ENCODE assay signal across 9 cellular contexts in the genomic region with DNA sequence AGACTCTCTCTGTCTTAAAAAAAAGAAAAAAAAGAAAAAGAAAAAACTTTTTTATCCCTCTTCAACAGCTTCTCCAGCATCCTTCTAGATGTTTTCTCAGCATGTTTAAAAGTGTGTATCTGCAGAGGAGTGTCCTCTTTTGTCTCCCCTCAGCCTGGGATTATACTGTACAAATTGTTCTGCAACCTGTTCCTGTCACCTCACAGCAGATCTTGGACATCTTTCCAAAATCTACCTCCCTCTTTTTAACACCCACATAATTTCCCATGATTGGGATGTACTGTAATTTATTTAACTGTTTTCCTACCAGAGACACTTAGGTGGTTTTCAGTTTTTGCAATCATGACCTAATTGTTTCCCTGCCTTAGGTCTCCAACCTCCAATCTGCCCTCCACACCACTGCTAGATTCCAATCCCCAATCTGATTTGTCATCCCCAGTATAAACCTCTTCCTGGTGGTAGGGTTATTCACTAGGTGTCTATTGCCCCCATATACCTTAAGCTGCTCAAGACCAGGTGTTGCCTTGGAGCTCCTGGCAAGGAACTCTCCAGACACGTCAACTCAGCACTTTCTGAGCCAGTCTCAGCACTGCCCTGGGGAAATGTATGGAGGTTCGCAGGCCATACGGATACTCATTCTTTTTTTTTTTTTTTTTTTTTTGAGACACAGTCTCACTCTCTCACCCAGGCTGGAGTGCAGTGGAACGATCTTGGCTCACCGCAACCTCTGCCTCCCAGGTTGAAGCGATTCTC. TPM values are rescaled to one million over a fixed set of nuclear protein-coding genes. Genes with fewer than 3 reads are reported as not detected.
DNase-seq lines count a peak whose midpoint lies in the region; ATAC-seq and TF ChIP-seq lines count a peak whose summit lies in the region.
"Had no signal": no experiment of that assay in that cellular context is flagged by ENCODE, and none has a peak within 500 bp of the region (broad histone marks: within the 10 kb centered on the region; RNA-seq: fewer than 3 reads in every experiment).

No MANE protein-coding gene starts in this region.

- 100% methylated on average over 3 of the region's 6 CpGs; no CpG with 5 or more reads in 1 of the 2 donors for WGBS in gastroesophageal sphincter (ENCODE audit: low coverage in 1 of 2), 2 donors

- no peak for TF ChIP-seq CTCF in gastroesophageal sphincter (IDR thresholded peaks at IDR 0.05)

- no peak overlapping the region for H3K4me3 ChIP-seq in gastroesophageal sphincter
- no peak overlapping the region for H3K4me3 ChIP-seq in skin epidermis
- no peak overlapping the region for H3K4me3 ChIP-seq in H7 (ENCODE audit: insufficient read depth, low read depth, low read length)

- H3K9me3 Mint-ChIP-seq in activated CD4-positive, alpha-beta memory T cell treated with anti-CD3 and anti-CD28 coated beads, Interleukin-2, amount 10 ng/mL, durations not matched to agents 7 days and 5 days, result no peaks in the 10 kb centered on the region

- H3K9me3 ChIP-seq in gastroesophageal sphincter, result no peaks in the 10 kb centered on the region

- H3K4me3 Mint-ChIP-seq in activated CD4-positive, alpha-beta memory T cell treated with anti-CD3 and anti-CD28 coated beads, Interleukin-2, amount 10 ng/mL, durations not matched to agents 7 days and 5 days, result no peak overlapping the region

- H3K36me3 ChIP-seq in gastroesophageal sphincter (no peaks in the 10 kb centered on the region), H7 (replicated peaks; ENCODE audit: control insufficient read depth, insufficient read depth, low read length) (no peaks in the 10 kb centered on the region)

- CTCF ChIA-PET in activated CD4-positive, alpha-beta memory T cell treated with anti-CD3 and anti-CD28 coated beads, Interleukin-2, amount 10 ng/mL, durations not matched to agents 7 days and 5 days (lab: Charles Lee), result interaction anchor here (0.7 to 1.8 kb wide), 2 partner anchors 41 to 81 kb away, joined by 3 to 11 read pairs; no protein-coding TSS in a partner anchor

- in situ Hi-C loops in G401 (cut with HindIII; ENCODE audit: low sequenced_read_pairs), result no loop called here

- POLR2A ChIA-PET in activated CD4-positive, alpha-beta memory T cell treated with anti-CD3 and anti-CD28 coated beads, Interleukin-2, amount 10 ng/mL, durations not matched to agents 7 days and 5 days (lab: Charles Lee), result interaction anchor here (1.0 to 4.5 kb wide), 4 partner anchors 18 to 63 kb away, joined by 3 to 34 read pairs (median 8); partner anchors contain the start of gene DDIT4

- peak overlapping the region; percentile 84 to 96 (median 93) for H3K27ac ChIP-seq in gastroesophageal sphincter
- peak overlapping the region in 14 of 21 experiments; percentile 15 to 90 (median 82) for H3K27ac ChIP-seq in skin epidermis

- H3K27me3 ChIP-seq in gastroesophageal sphincter (no peaks in the 10 kb centered on the region), H7 (ENCODE audit: control insufficient read depth, insufficient read depth, low read length) (no peaks in the 10 kb centered on the region)

- H3K4me1 Mint-ChIP-seq in activated CD4-positive, alpha-beta memory T cell treated with anti-CD3 and anti-CD28 coated beads, Interleukin-2, amount 10 ng/mL, durations not matched to agents 7 days and 5 days, result peaks cover 75% of the 10 kb centered on the region

- peak; percentile 94 for DNase-seq in G401 (ENCODE audit: low spot score)
- DNase-seq in activated CD4-positive, alpha-beta memory T cell treated with anti-CD3 and anti-CD28 coated beads, Interleukin-2, amount 10 ng/mL, durations not matched to agents 7 days and 5 days, result no peak
- no peak for DNase-seq in NCI-H510A (lab: John Stamatoyannopoulos, UW)
- DNase-seq in H7, result no peak
- DNase-seq: activated CD8-positive, alpha-beta memory T cell treated with anti-CD3 and anti-CD28 coated beads, Interleukin-2, amount 50 U/mL, for 4 hours had no signal

- no peaks in the 10 kb centered on the region for H3K27me3 Mint-ChIP-seq in activated CD4-positive, alpha-beta memory T cell treated with anti-CD3 and anti-CD28 coated beads, Interleukin-2, amount 10 ng/mL, durations not matched to agents 7 days and 5 days

- ATAC-seq in gastroesophageal sphincter (no peak), HG02981 (IDR thresholded peaks at IDR 0.05; ENCODE audit: unreplicated experiment) (no peak), GM21723 (IDR thresholded peaks at IDR 0.05; ENCODE audit: unreplicated experiment) (no peak)

- peaks cover 28 to 94% (median 71%) of the 10 kb centered on the region in 3 donors for H3K4me1 ChIP-seq in gastroesophageal sphincter

- no peak for TF ChIP-seq EP300 in gastroesophageal sphincter (IDR thresholded peaks at IDR 0.05)

- H3K27ac Mint-ChIP-seq in activated CD4-positive, alpha-beta memory T cell treated with anti-CD3 and anti-CD28 coated beads, Interleukin-2, amount 10 ng/mL, durations not matched to agents 7 days and 5 days, result peak overlapping the region; percentile 50

- no peaks in the 10 kb centered on the region for H3K36me3 Mint-ChIP-seq in activated CD4-positive, alpha-beta memory T cell treated with anti-CD3 and anti-CD28 coated beads, Interleukin-2, amount 10 ng/mL, durations not matched to agents 7 days and 5 days (ENCODE audit: low read depth)

- TF ChIP-seq POLR2A in gastroesophageal sphincter (IDR thresholded peaks at IDR 0.05), result no peak

RNA-seq across cellular contexts. Expression of gene DDIT4, which starts 17.6 kb away (rescaled TPM):
- 192 and 262 TPM in 2 replicates for total RNA-seq in G401 (2014; rRNA removed; shearing (Covaris generic))
- 100 to 1,000 TPM; 475 to 481 TPM for total RNA-seq in activated CD4-positive, alpha-beta memory T cell treated with anti-CD3 and anti-CD28 coated beads, Interleukin-2, amount 10 ng/mL, durations not matched to agents 7 days and 5 days
- 100 to 1,000 TPM; 129 to 189 (median 133) TPM for total RNA-seq in gastroesophageal sphincter
- total RNA-seq in H7 (2014; rRNA removed; shearing (Covaris generic)), result 54.2 and 123 TPM in 2 replicates

RNA-seq across cellular contexts. Expression of gene ASCC1, which starts 40.1 kb away (rescaled TPM):
- total RNA-seq in G401 (2014; rRNA removed; shearing (Covaris generic)), result 14.1 and 19.6 TPM in 2 replicates
- total RNA-seq in activated CD4-positive, alpha-beta memory T cell treated with anti-CD3 and anti-CD28 coated beads, Interleukin-2, amount 10 ng/mL, durations not matched to agents 7 days and 5 days, result 10 to 100 TPM; 35.5 to 36.2 TPM
- 10 to 100 TPM; 24.4 to 42.4 (median 35.2) TPM for total RNA-seq in gastroesophageal sphincter
- total RNA-seq in H7 (2014; rRNA removed; shearing (Covaris generic)), result 28.0 and 35.4 TPM in 2 replicates

RNA-seq across cellular contexts. Expression of gene ANAPC16, which starts 40.3 kb away (rescaled TPM):
- 105 and 108 TPM in 2 replicates for total RNA-seq in G401 (2014; rRNA removed; shearing (Covaris generic))
- total RNA-seq in activated CD4-positive, alpha-beta memory T cell treated with anti-CD3 and anti-CD28 coated beads, Interleukin-2, amount 10 ng/mL, durations not matched to agents 7 days and 5 days, result 100 to 1,000 TPM in 1 of 2 experiments, 10 to 100 TPM in 1; 94.2 to 101 TPM
- total RNA-seq in gastroesophageal sphincter, result 100 to 1,000 TPM; 133 to 196 (median 156) TPM
- total RNA-seq in H7 (2014; rRNA removed; shearing (Covaris generic)), result 56.6 and 79.0 TPM in 2 replicates
